13 cellular contexts compared by ENCODE assay signal in genomic region chr7:116216956-116217570, GRCh38. TPM values are rescaled to one million over a fixed set of nuclear protein-coding genes. Genes with fewer than 3 reads are reported as not detected.
DNase-seq lines count a peak whose midpoint lies in the region; ATAC-seq, FAIRE-seq and TF ChIP-seq lines count a peak whose summit lies in the region.
"Had no signal": no experiment of that assay in that cellular context is flagged by ENCODE, and none has a peak within 500 bp of the region (broad histone marks: within the 10 kb centered on the region; RNA-seq: fewer than 3 reads in every experiment).

No MANE protein-coding gene starts in this region.

- SMC1A ChIA-PET in GM12878 (lab: Charles Lee; ENCODE audit: uncharacterized antibody, unreplicated experiment), result interaction anchor here (1.1 to 2.3 kb wide), 6 partner anchors 8 to 54 kb away, joined by 3 to 8 read pairs (median 6); no protein-coding TSS in a partner anchor

- H4K20me1 ChIP-seq in GM12878 (ENCODE audit: control insufficient read depth, insufficient read depth), result no peaks in the 10 kb centered on the region; the same call in 1 of the 2 replicates

- no peak overlapping the region for H3K9ac ChIP-seq in GM12878 (ENCODE audit: control insufficient read depth, insufficient read depth, low read length)

- H3K36me3 ChIP-seq in GM12878 (ENCODE audit: control insufficient read depth in 2 of 2, insufficient read depth in 2 of 2, low read length in 1 of 2), result no peaks in the 10 kb centered on the region

- intact Hi-C loops in GM12878 (cut with micrococcal nuclease; ENCODE audit: unreplicated experiment), result no loop called here
- intact Hi-C loops in dorsolateral prefrontal cortex (cut with DNase I), result no loop called here

- no peak for TF ChIP-seq RAD21 in GM12878 (IDR thresholded peaks at IDR 0.05; ENCODE audit: insufficient read depth, low read depth, low read length)

- WGBS in GM12878 (ENCODE audit: insufficient coverage, insufficient replicate concordance, low lambda C conversion rate, missing lambda C conversion rate), result 61% methylated on average over 3 of the region's 3 CpGs

- H2AFZ ChIP-seq in GM12878 (ENCODE audit: control insufficient read depth, low read depth, low read length), result no peak overlapping the region

- in situ Hi-C loops in GM12878 (cut with MboI), result no loop called here

- DNase-seq in CD1c-positive myeloid dendritic cell (ENCODE audit: extremely low spot score) (peak; percentile 10), H54 (ENCODE audit: insufficient read length, low spot score) (no peak), GM12878 (ENCODE audit: low read depth, low spot score) (no peak), left lobe of liver (ENCODE audit: low spot score) (no peak), NCI-H345 (lab: John Stamatoyannopoulos, UW) (no peak), dorsolateral prefrontal cortex (no peak)
- DNase-seq in stimulated activated CD4-positive, alpha-beta T cell treated with anti-CD3 and anti-CD28 coated beads, Interleukin-4, amount 100 ng/mL, for 24 hours, result no peak
- DNase-seq in activated CD4-positive, CD25-positive, alpha-beta regulatory T cell (lab: John Stamatoyannopoulos, UW), result no peak
- DNase-seq: activated CD4-positive, CD25-positive, alpha-beta regulatory T cell treated with anti-CD3 and anti-CD28 coated beads, Interleukin-2, amount 50 U/mL, for 72 hours; activated naive CD4-positive, alpha-beta T cell treated with anti-CD3 and anti-CD28 coated beads, Interleukin-2, amount 10 ng/mL, durations not matched to agents 7 days and 5 days; stimulated activated CD4-positive, alpha-beta T cell treated with anti-CD3 and anti-CD28 coated beads, Interleukin-15, amount 100 ng/mL, for 24 hours had no signal

- H3K79me2 ChIP-seq in GM12878 (ENCODE audit: control insufficient read depth, insufficient read depth, low read length), result peaks cover 98% of the 10 kb centered on the region

- H3K9me3 ChIP-seq in GM12878 (replicated peaks; ENCODE audit: control insufficient read depth, insufficient read depth, low read length), result no peaks in the 10 kb centered on the region; the same call in 2 of the 3 replicates

- RAD21 ChIA-PET in GM12878 (lab: Charles Lee; ENCODE audit: unreplicated experiment), result interaction anchor here (1.0 to 2.0 kb wide), 4 partner anchors 19 to 373 kb away, joined by 3 to 4 read pairs (median 4); no protein-coding TSS in a partner anchor

- TF ChIP-seq POLR2A in H54 (IDR thresholded peaks at IDR 0.05; ENCODE audit: low read depth, low read length) (no peak), GM12878 (IDR thresholded peaks at IDR 0.05; ENCODE audit: low read depth, low read length) (no peak)

- peak overlapping the region; percentile 49 for H3K4me2 ChIP-seq in GM12878 (ENCODE audit: control insufficient read depth, insufficient read depth)

- no TSS peak for BruUV-seq in GM12878 (replicated peaks; lab: Mats Ljungman, UMichigan)

- CTCF ChIA-PET in GM12878 (lab: Yijun Ruan, JAX), result interaction anchor here (1.5 to 2.2 kb wide), 4 partner anchors 9 to 37 kb away, joined by 6 to 12 read pairs (median 10); no protein-coding TSS in a partner anchor

- peak; percentile 28; the same call in 2 of the 3 replicates for ATAC-seq in GM12878
- peak; percentile 75 for ATAC-seq in left lobe of liver
- ATAC-seq: stimulated activated memory B cell treated with anti-CD40 and anti-IgM and Interleukin-4, amounts not matched to agents 10 μg/mL and 1 μg/mL and 100 μg/mL, for 72 hours had no signal

- H3K4me1 ChIP-seq in GM12878 (ENCODE audit: control insufficient read depth, insufficient read depth, low read length), result peaks cover 24% of the 10 kb centered on the region

- FAIRE-seq in H54 (lab: Jason Lieb, UNC) (peak; percentile 38), GM12878 (lab: Jason Lieb, UNC) (no peak)
- FAIRE-seq: endometrium had no signal

- no peak overlapping the region for H3K27ac ChIP-seq in GM12878 (ENCODE audit: control insufficient read depth, insufficient read depth)
- H3K27ac ChIP-seq in dorsolateral prefrontal cortex, result no peak overlapping the region

- POLR2A ChIA-PET in GM12878 (lab: Charles Lee), result no interaction called here

- TF ChIP-seq EP300 in GM12878 (IDR thresholded peaks at IDR 0.05; ENCODE audit: borderline replicate concordance in 1 of 2, control insufficient read depth in 1 of 2, low read depth in 2 of 2, low read length in 2 of 2), result no peak

- TF ChIP-seq CTCF in GM12878 (IDR thresholded peaks at IDR 0.05 in 2 of 3, conservative IDR thresholded peaks at IDR 0.05 in 1 of 3; ENCODE audit: control insufficient read depth in 2 of 3, extremely low read depth in 1 of 3, insufficient read depth in 1 of 3, low read depth in 3 of 3, low read length in 3 of 3) (no peak), dorsolateral prefrontal cortex (IDR thresholded peaks at IDR 0.05 in 54 of 56, conservative IDR thresholded peaks at IDR 0.05 in 2 of 56; ENCODE audit: low read depth in 1 of 56, partially characterized antibody in 56 of 56) (no peak)

- no peak overlapping the region for H3K4me3 ChIP-seq in GM12878
- H3K4me3 ChIP-seq in dorsolateral prefrontal cortex, result no peak overlapping the region

- H3K27me3 ChIP-seq in GM12878 (replicated peaks in 1 of 2; ENCODE audit: control insufficient read depth in 2 of 2, insufficient read depth in 2 of 2, low read length in 1 of 2), result no peaks in the 10 kb centered on the region
- peaks cover 0 to 91% (median 36%) of the 10 kb centered on the region in 45 donors for H3K27me3 ChIP-seq in dorsolateral prefrontal cortex

TF ChIP-seq in GM12878, 131 proteins besides CTCF, POLR2A, EP300 and RAD21:
- TF ChIP-seq CREM (IDR thresholded peaks at IDR 0.05; ENCODE audit: low read depth), result no peak
- TF ChIP-seq ASH2L (IDR thresholded peaks at IDR 0.05; ENCODE audit: borderline replicate concordance, low read depth), result no peak
- no peak for TF ChIP-seq FOXK2 (IDR thresholded peaks at IDR 0.05)
- no peak for TF ChIP-seq ATF7 (IDR thresholded peaks at IDR 0.05; ENCODE audit: low read depth)
- TF ChIP-seq CEBPB (IDR thresholded peaks at IDR 0.05; ENCODE audit: borderline replicate concordance in 1 of 2, low read depth in 2 of 2, low read length in 2 of 2), result no peak
- peak; percentile 14; the same call in 1 of the 2 replicates for TF ChIP-seq JUNB (IDR thresholded peaks at IDR 0.05)
- no peak for TF ChIP-seq RAD51 (IDR thresholded peaks at IDR 0.05)

RNA-seq across cellular contexts. Expression of gene TES, which starts 6.7 kb away (rescaled TPM):
- total RNA-seq in GM12878 (2013; cell fraction: nucleolus; rRNA removed), result 23.9 and 26.5 TPM in 2 replicates
- total RNA-seq in GM12878 (2014; rRNA removed), result 66.4 and 73.2 TPM in 2 replicates
- total RNA-seq in GM12878 (2014; rRNA removed; fragmentation: Illumina TruSeq; extraction: Trizol), result 59.7 and 59.8 TPM in 2 replicates
- 48.5 and 58.7 TPM in 2 replicates for total RNA-seq in GM12878 (2021)
- 36.0 TPM for polyA plus RNA-seq in GM12878 (2011; ENCODE audit: low read depth)
- polyA plus RNA-seq in GM12878 (2011; rRNA removed), result 54.3 and 70.1 TPM in 2 replicates
- polyA plus RNA-seq in GM12878 (2011; cell fraction: cytosol; rRNA removed), result 33.3 and 36.5 TPM in 2 replicates
- 28.9 and 71.6 TPM in 2 replicates for polyA plus RNA-seq in GM12878 (2011; cell fraction: nucleus; rRNA removed)
- 40.6 and 44.6 TPM in 2 replicates for polyA plus RNA-seq in GM12878 (2012)
- 63.4 and 77.1 TPM in 2 replicates for polyA plus RNA-seq in GM12878 (2014; fragmentation: Illumina TruSeq; extraction: Trizol)
- polyA plus RNA-seq in GM12878 (2014; fragmentation: Nextera tagmentation; extraction: Ambion mirVana), result 10 to 100 TPM; 31.2 to 41.7 TPM
- 49.5 and 50.9 TPM in 2 replicates for polyA plus RNA-seq in GM12878 (2014; rRNA removed)
- polyA plus RNA-seq in GM12878 (2016; fragmentation: Nextera tagmentation; extraction: Ambion mirVana), result 10 to 100 TPM; 70.6 to 77.5 TPM
- polyA minus RNA-seq in GM12878 (2011; rRNA and poly(A)+ RNA removed), result 36.1 and 40.0 TPM in 2 replicates
- polyA minus RNA-seq in GM12878 (2011; cell fraction: cytosol; rRNA and poly(A)+ RNA removed), result 12.0 and 17.5 TPM in 2 replicates
- polyA minus RNA-seq in GM12878 (2011; cell fraction: nucleus; rRNA and poly(A)+ RNA removed), result 11.0 and 28.4 TPM in 2 replicates
- 7.5 TPM for total RNA-seq in left lobe of liver
- 1 to 10 TPM in 112 of 120 experiments, under 1 TPM in 8; 0.41 to 10.0 (median 2.9) TPM for total RNA-seq in dorsolateral prefrontal cortex
